In genomic region chr14:68268719-68269118, GRCh38 we compare ENCODE assay signal across 10 cellular contexts.
DNase-seq lines count a peak whose midpoint lies in the region; ATAC-seq and FAIRE-seq lines count a peak whose summit lies in the region.
"Had no signal": no experiment of that assay in that cellular context is flagged by ENCODE, and none has a peak within 500 bp of the region (broad histone marks: within the 10 kb centered on the region; RNA-seq: fewer than 3 reads in every experiment).

No MANE protein-coding gene starts in this region.

- no peak for ATAC-seq in GM18511 (IDR thresholded peaks at IDR 0.05; ENCODE audit: unreplicated experiment)

- FAIRE-seq in GM19239 (lab: Jason Lieb, UNC): peak; percentile 77

- no peaks in the 10 kb centered on the region for H3K36me3 ChIP-seq in mucosa of rectum (ENCODE audit: control insufficient read depth in 2 of 2, insufficient read depth in 2 of 2, low read length in 2 of 2)

- H3K9ac ChIP-seq in mucosa of rectum (ENCODE audit: low read depth in 1 of 2, low read length in 2 of 2): no peak overlapping the region

- no peaks in the 10 kb centered on the region for H3K9me3 ChIP-seq in mucosa of rectum (ENCODE audit: control insufficient read depth in 2 of 2, low read length in 2 of 2)

- DNase-seq in A172 (ENCODE audit: low spot score): peak; percentile 32
- no peak for DNase-seq in GM19239 (ENCODE audit: insufficient read length, low spot score)
- DNase-seq in SW480 (ENCODE audit: low spot score): peak; percentile 23
- DNase-seq in NCI-H187 (lab: John Stamatoyannopoulos, UW): no peak
- DNase-seq in RPMI8226: no peak
- no peak for DNase-seq in NCI-H187 treated with DMSO at 0.1 percent for 48 hours (lab: John Stamatoyannopoulos, UW)
- DNase-seq: activated CD8-positive, alpha-beta memory T cell treated with anti-CD3 and anti-CD28 coated beads, Interleukin-2, amount 50 U/mL, for 48 hours; effector CD8-positive, alpha-beta T cell had no signal

- peak overlapping the region; percentile 47 to 73 for H3K27ac ChIP-seq in mucosa of rectum (ENCODE audit: low read depth in 2 of 2, low read length in 2 of 2)

- peaks cover 17 to 31% of the 10 kb centered on the region in 2 donors for H3K4me1 ChIP-seq in mucosa of rectum (ENCODE audit: control insufficient read depth in 2 of 2, insufficient read depth in 2 of 2, low read length in 2 of 2)

- no peaks in the 10 kb centered on the region for H3K27me3 ChIP-seq in mucosa of rectum (ENCODE audit: control insufficient read depth in 2 of 2, insufficient read depth in 2 of 2, low read length in 2 of 2)

- no peak overlapping the region for H3K4me3 ChIP-seq in mucosa of rectum (ENCODE audit: low read length in 2 of 2)

Comparison
In these comparisons a context has a peak if more than half of its experiments do, and no peak if none do; other contexts are left out.
1. DNase-seq: peak in A172 (single experiment) and SW480 (single experiment); none in GM19239 (single experiment), NCI-H187 (0 of 2), RPMI8226 (single experiment) and NCI-H187 treated with DMSO at 0.1 percent for 48 hours (single experiment).